18 cellular contexts compared by ENCODE assay signal in genomic region chr4:98614081-98614480, GRCh38.
"Had no signal": no experiment of that assay in that cellular context is flagged by ENCODE, and none has a peak within 500 bp of the region (broad histone marks: within the 10 kb centered on the region; RNA-seq: fewer than 3 reads in every experiment).

No MANE protein-coding gene starts in this region.

- H3K36me3 Mint-ChIP-seq: naive thymus-derived CD8-positive, alpha-beta T cell; stimulated activated naive B cell treated with anti-CD40 and anti-IgM and Interleukin-4, amounts not matched to agents 10 μg/mL and 1 μg/mL and 100 μg/mL, for 72 hours had no signal

- H3K4me3 Mint-ChIP-seq: stimulated activated naive B cell treated with anti-CD40 and anti-IgM and Interleukin-4, amounts not matched to agents 10 μg/mL and 1 μg/mL and 100 μg/mL, for 72 hours had no signal

- H3K27me3 Mint-ChIP-seq: naive thymus-derived CD8-positive, alpha-beta T cell; stimulated activated naive B cell treated with anti-CD40 and anti-IgM and Interleukin-4, amounts not matched to agents 10 μg/mL and 1 μg/mL and 100 μg/mL, for 72 hours had no signal

- H3K4me1 ChIP-seq: ascending aorta, pancreas had no signal

- ATAC-seq: esophagus mucosa; naive thymus-derived CD8-positive, alpha-beta T cell; pancreas; sciatic nerve; stimulated activated naive B cell treated with anti-CD40 and anti-IgM and Interleukin-4, amounts not matched to agents 10 μg/mL and 1 μg/mL and 100 μg/mL, for 72 hours had no signal

- H3K27ac ChIP-seq: ascending aorta, pancreas, spleen, thyroid gland had no signal

- H3K27me3 ChIP-seq: ascending aorta, pancreas, spleen, thyroid gland had no signal

- H3K4me3 ChIP-seq: ascending aorta, pancreas, spleen, thyroid gland had no signal

- H3K9me3 Mint-ChIP-seq: naive thymus-derived CD8-positive, alpha-beta T cell; stimulated activated naive B cell treated with anti-CD40 and anti-IgM and Interleukin-4, amounts not matched to agents 10 μg/mL and 1 μg/mL and 100 μg/mL, for 72 hours had no signal

- DNase-seq: activated CD4-positive, alpha-beta T cell treated with anti-CD3 and anti-CD28 coated beads, Interleukin-2, amount 50 U/mL, for 1 hour; activated CD8-positive, alpha-beta memory T cell treated with anti-CD3 and anti-CD28 coated beads for 24 hours; activated CD8-positive, alpha-beta memory T cell treated with anti-CD3 and anti-CD28 coated beads, Interleukin-2, amount 50 U/mL, for 48 hours; activated effector memory CD4-positive, alpha-beta T cell treated with Interleukin-2 at 50 U/mL for 16 hours; activated naive CD4-positive, alpha-beta T cell treated with anti-CD3 and anti-CD28 coated beads, Interleukin-2, amount 50 U/mL, for 16 hours; activated T-cell treated with anti-CD3 and anti-CD28 coated beads, Interleukin-2, amount 50 U/mL, for 48 hours; cerebellar nuclear complex; effector CD8-positive, alpha-beta T cell; naive thymus-derived CD8-positive, alpha-beta T cell; pancreas; spleen; stimulated activated CD4-positive, alpha-beta T cell treated with anti-CD3 and anti-CD28 coated beads, Interleukin-4, amount 100 ng/mL, for 4 hours; stimulated activated naive B cell treated with anti-CD40 and anti-IgM and Interleukin-4, amounts not matched to agents 10 μg/mL and 1 μg/mL and 100 μg/mL, for 72 hours; T-helper 9 cell; thyroid gland had no signal

- H3K36me3 ChIP-seq: ascending aorta, pancreas, spleen, thyroid gland had no signal

- H3K27ac Mint-ChIP-seq: stimulated activated naive B cell treated with anti-CD40 and anti-IgM and Interleukin-4, amounts not matched to agents 10 μg/mL and 1 μg/mL and 100 μg/mL, for 72 hours had no signal
